22 cellular contexts compared by ENCODE assay signal in the genomic region with DNA sequence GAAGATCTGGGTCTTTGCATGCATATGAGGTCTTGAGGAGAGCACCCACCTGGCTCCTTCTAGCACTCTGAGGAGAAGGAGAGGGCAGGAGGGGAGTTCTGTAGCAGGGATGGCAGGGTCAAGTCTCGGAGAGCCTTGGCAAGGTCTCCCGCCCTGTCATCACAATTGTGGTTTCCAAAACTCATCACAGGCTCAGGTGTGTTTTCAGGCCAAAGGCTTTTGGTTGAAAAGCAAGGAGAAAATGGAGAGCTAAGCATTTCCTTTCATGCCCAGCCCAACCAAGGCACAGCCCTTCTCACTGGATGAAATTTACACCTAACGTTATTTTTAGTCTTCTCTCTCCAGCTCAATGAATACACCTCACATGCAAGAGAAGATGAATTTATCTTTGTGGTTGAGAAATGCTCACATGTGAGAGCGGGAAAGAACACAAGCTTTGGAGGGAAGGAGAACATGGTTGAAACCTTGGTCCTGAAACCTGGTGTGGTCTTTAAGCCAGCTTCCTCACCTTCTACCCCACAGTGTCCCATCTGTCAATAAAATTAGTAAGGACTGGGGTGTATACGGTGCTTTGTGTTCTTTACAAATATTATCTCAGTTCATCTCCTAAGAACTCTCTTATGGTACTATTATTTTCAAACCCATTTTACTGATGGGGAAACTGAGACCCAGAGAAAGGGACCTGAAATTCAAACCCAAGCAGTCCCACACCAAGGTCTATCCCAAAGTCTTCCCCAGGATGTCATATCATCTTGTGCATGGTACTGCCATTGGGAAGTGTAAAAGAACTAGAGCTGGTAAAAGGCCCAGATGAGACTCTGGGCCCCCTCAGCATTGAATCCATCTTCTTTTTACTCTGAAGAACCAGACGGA.
"Had no signal": no experiment of that assay in that cellular context is flagged by ENCODE, and none has a peak within 500 bp of the region (broad histone marks: within the 10 kb centered on the region; RNA-seq: fewer than 3 reads in every experiment).

No MANE protein-coding gene starts in this region.

- H3K27ac ChIP-seq: HL-60, PC-9, Peyer's patch, SJSA1, SK-N-MC had no signal

- H3K9me3 ChIP-seq: Peyer's patch, SJSA1 had no signal

- H3K36me3 ChIP-seq: Peyer's patch, SJSA1 had no signal

- H3K4me2 ChIP-seq: PC-9 had no signal

- H3K4me3 ChIP-seq: PC-9, Peyer's patch, SJSA1, SK-N-MC had no signal

- H2AFZ ChIP-seq: PC-9 had no signal

- H3K27me3 ChIP-seq: Peyer's patch, SJSA1 had no signal

- DNase-seq: IMR-90; NCI-H1092 treated with DMSO at 0.1 percent for 48 hours; NCI-H1436; NCI-H187; NCI-H2029; NCI-H2081 treated with DMSO at 0.1 percent for 48 hours; NCI-H2171; NCI-H226; NCI-H446; NCI-H510A; NCI-H524 treated with DMSO at 0.1 percent for 48 hours; NCI-H69; NCI-H774; NK-92 treated with Interleukin-12 subunit alpha and Interleukin-12 subunit beta, amount 100 ng/mL, for 24 hours; OCI-M1; PC-9; Peyer's patch; Right ventricle myocardium superior; SIG-M5 had no signal

- H3K4me1 ChIP-seq: Peyer's patch, SJSA1 had no signal
